1 cellular context compared by ENCODE assay signal in genomic region chr19:45496349-45496953, GRCh38.
TF ChIP-seq lines count a peak whose summit lies in the region.

No MANE protein-coding gene starts in this region.

TF ChIP-seq in SK-N-SH, 30 proteins besides CTCF, POLR2A, EP300 and RAD21 (continued from another document):
- TF ChIP-seq, protein P1, sequence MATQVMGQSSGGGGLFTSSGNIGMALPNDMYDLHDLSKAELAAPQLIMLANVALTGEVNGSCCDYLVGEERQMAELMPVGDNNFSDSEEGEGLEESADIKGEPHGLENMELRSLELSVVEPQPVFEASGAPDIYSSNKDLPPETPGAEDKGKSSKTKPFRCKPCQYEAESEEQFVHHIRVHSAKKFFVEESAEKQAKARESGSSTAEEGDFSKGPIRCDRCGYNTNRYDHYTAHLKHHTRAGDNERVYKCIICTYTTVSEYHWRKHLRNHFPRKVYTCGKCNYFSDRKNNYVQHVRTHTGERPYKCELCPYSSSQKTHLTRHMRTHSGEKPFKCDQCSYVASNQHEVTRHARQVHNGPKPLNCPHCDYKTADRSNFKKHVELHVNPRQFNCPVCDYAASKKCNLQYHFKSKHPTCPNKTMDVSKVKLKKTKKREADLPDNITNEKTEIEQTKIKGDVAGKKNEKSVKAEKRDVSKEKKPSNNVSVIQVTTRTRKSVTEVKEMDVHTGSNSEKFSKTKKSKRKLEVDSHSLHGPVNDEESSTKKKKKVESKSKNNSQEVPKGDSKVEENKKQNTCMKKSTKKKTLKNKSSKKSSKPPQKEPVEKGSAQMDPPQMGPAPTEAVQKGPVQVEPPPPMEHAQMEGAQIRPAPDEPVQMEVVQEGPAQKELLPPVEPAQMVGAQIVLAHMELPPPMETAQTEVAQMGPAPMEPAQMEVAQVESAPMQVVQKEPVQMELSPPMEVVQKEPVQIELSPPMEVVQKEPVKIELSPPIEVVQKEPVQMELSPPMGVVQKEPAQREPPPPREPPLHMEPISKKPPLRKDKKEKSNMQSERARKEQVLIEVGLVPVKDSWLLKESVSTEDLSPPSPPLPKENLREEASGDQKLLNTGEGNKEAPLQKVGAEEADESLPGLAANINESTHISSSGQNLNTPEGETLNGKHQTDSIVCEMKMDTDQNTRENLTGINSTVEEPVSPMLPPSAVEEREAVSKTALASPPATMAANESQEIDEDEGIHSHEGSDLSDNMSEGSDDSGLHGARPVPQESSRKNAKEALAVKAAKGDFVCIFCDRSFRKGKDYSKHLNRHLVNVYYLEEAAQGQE (IDR thresholded peaks at IDR 0.05; ENCODE audit: low read depth, low read length) = peak; percentile 98
- TF ChIP-seq FOSL2 (IDR thresholded peaks at IDR 0.05; ENCODE audit: borderline replicate concordance, low read depth) = no peak
- no peak for TF ChIP-seq GATA2 (CRISPR knock-in tag; IDR thresholded peaks at IDR 0.05)
- TF ChIP-seq SIN3A (IDR thresholded peaks at IDR 0.05; ENCODE audit: borderline replicate concordance, low read depth, low read length) = peak; percentile 67; the same call in 1 of the 2 replicates
- TF ChIP-seq MEF2A (IDR thresholded peaks at IDR 0.05; ENCODE audit: borderline replicate concordance, low read depth) = no peak
- peak; percentile 35; the same call in 1 of the 2 replicates for TF ChIP-seq MAX (IDR thresholded peaks at IDR 0.05; ENCODE audit: low read depth)
- no peak for TF ChIP-seq SMC3 (IDR thresholded peaks at IDR 0.05; ENCODE audit: low read depth, low read length)
- no peak for TF ChIP-seq RFX5 (IDR thresholded peaks at IDR 0.05; ENCODE audit: low read length)
- TF ChIP-seq, protein P2, sequence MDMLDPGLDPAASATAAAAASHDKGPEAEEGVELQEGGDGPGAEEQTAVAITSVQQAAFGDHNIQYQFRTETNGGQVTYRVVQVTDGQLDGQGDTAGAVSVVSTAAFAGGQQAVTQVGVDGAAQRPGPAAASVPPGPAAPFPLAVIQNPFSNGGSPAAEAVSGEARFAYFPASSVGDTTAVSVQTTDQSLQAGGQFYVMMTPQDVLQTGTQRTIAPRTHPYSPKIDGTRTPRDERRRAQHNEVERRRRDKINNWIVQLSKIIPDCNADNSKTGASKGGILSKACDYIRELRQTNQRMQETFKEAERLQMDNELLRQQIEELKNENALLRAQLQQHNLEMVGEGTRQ (IDR thresholded peaks at IDR 0.05; ENCODE audit: borderline replicate concordance, low read depth, low read length) = no peak
- no peak for TF ChIP-seq NFIC (IDR thresholded peaks at IDR 0.05; ENCODE audit: borderline replicate concordance)
- TF ChIP-seq JUND (IDR thresholded peaks at IDR 0.05) = no peak
- 0 out of 2 replicates have a peak, but pooled peaks have one; percentile 35 for TF ChIP-seq MXI1 (IDR thresholded peaks at IDR 0.05; ENCODE audit: low read depth, low read length)
- TF ChIP-seq TCF12 (IDR thresholded peaks at IDR 0.05) = no peak
